In the genomic region with DNA sequence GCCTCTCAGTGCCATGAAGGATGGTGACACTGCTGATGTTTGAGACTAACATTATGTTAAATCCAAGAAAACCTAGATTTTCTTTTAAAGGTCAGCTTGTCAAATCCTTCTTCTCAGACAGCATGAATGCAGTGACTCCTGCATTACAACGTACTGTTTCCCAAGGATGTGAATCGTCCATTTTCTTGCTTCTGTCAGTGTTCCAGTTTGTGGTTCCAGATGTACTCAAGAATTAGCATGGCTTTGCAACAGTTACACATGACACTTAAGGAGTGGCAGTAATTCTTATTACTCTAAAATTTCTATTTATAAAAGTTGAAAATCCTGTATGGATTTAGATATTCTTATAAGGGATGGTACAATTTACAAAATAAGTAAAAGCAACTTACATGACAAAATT, we compare ENCODE assay signal across 17 cellular contexts. TPM values are rescaled to one million over a fixed set of nuclear protein-coding genes. Genes with fewer than 3 reads are reported as not detected.
DNase-seq lines count a peak whose midpoint lies in the region; ATAC-seq and TF ChIP-seq lines count a peak whose summit lies in the region.
"Had no signal": no experiment of that assay in that cellular context is flagged by ENCODE, and none has a peak within 500 bp of the region (broad histone marks: within the 10 kb centered on the region; RNA-seq: fewer than 3 reads in every experiment).

No MANE protein-coding gene starts in this region.

- peaks cover 64% of the 10 kb centered on the region for H3K4me1 Mint-ChIP-seq in T-helper 2 cell treated with Interferon-gamma antibody and Interleukin-4, amounts not matched to agents 5 μg/mL and 100 μg/mL, for 36 hours (ENCODE audit: low read depth)
- H3K4me1 Mint-ChIP-seq in activated T-helper 2 cell treated with anti-CD3 and anti-CD28 coated beads, Interferon-gamma antibody, Interleukin-2, Interleukin-4, amounts not matched to agents 10 μg/mL and 5 μg/mL and 100 μg/mL, durations not matched to agents 14 hours and 24 hours and 36 hours (ENCODE audit: low read depth) = peaks cover 73% of the 10 kb centered on the region
- peaks cover 45 to 84% (median 78%) of the 10 kb centered on the region in 4 donors for H3K4me1 Mint-ChIP-seq in naive thymus-derived CD8-positive, alpha-beta T cell

- H4K20me1 ChIP-seq in DND-41 (ENCODE audit: insufficient read depth, low read length) = peaks cover 19% of the 10 kb centered on the region

- H3K9me3 Mint-ChIP-seq in T-helper 2 cell treated with Interferon-gamma antibody and Interleukin-4, amounts not matched to agents 5 μg/mL and 100 μg/mL, for 36 hours = no peaks in the 10 kb centered on the region
- H3K9me3 Mint-ChIP-seq in activated T-helper 2 cell treated with anti-CD3 and anti-CD28 coated beads, Interferon-gamma antibody, Interleukin-2, Interleukin-4, amounts not matched to agents 10 μg/mL and 5 μg/mL and 100 μg/mL, durations not matched to agents 14 hours and 24 hours and 36 hours = no peaks in the 10 kb centered on the region
- no peaks in the 10 kb centered on the region for H3K9me3 Mint-ChIP-seq in naive thymus-derived CD8-positive, alpha-beta T cell
- H3K9me3 Mint-ChIP-seq: stimulated activated naive B cell treated with anti-CD40 and anti-IgM and Interleukin-4, amounts not matched to agents 10 μg/mL and 1 μg/mL and 100 μg/mL, for 72 hours had no signal

- 0 out of 2 replicates have a peak, but pooled peaks cover 7% of the 10 kb centered on the region for H3K36me3 ChIP-seq in DND-41 (ENCODE audit: insufficient read depth, low read length)
- no peaks in the 10 kb centered on the region for H3K36me3 ChIP-seq in right atrium auricular region
- H3K36me3 ChIP-seq: upper lobe of right lung had no signal

- H3K4me2 ChIP-seq in DND-41 (ENCODE audit: insufficient read depth, low read length) = peak overlapping the region; percentile 72; the same call in 1 of the 2 replicates

- H3K27me3 Mint-ChIP-seq in T-helper 2 cell treated with Interferon-gamma antibody and Interleukin-4, amounts not matched to agents 5 μg/mL and 100 μg/mL, for 36 hours (ENCODE audit: low read depth) = no peaks in the 10 kb centered on the region
- H3K27me3 Mint-ChIP-seq in activated T-helper 2 cell treated with anti-CD3 and anti-CD28 coated beads, Interferon-gamma antibody, Interleukin-2, Interleukin-4, amounts not matched to agents 10 μg/mL and 5 μg/mL and 100 μg/mL, durations not matched to agents 14 hours and 24 hours and 36 hours (ENCODE audit: low read depth) = peaks cover 3% of the 10 kb centered on the region
- no peaks in the 10 kb centered on the region for H3K27me3 Mint-ChIP-seq in naive thymus-derived CD8-positive, alpha-beta T cell
- H3K27me3 Mint-ChIP-seq: stimulated activated naive B cell treated with anti-CD40 and anti-IgM and Interleukin-4, amounts not matched to agents 10 μg/mL and 1 μg/mL and 100 μg/mL, for 72 hours had no signal

- H3K4me3 ChIP-seq in DND-41 (ENCODE audit: low read depth in 1 of 2, low read length in 2 of 2) (no peak overlapping the region), right atrium auricular region (no peak overlapping the region)
- H3K4me3 ChIP-seq: mucosa of descending colon had no signal

- peak overlapping the region; percentile 78 for H3K4me3 Mint-ChIP-seq in T-helper 2 cell treated with Interferon-gamma antibody and Interleukin-4, amounts not matched to agents 5 μg/mL and 100 μg/mL, for 36 hours
- peak overlapping the region; percentile 30 for H3K4me3 Mint-ChIP-seq in activated T-helper 2 cell treated with anti-CD3 and anti-CD28 coated beads, Interferon-gamma antibody, Interleukin-2, Interleukin-4, amounts not matched to agents 10 μg/mL and 5 μg/mL and 100 μg/mL, durations not matched to agents 14 hours and 24 hours and 36 hours (ENCODE audit: low read depth)
- H3K4me3 Mint-ChIP-seq in naive thymus-derived CD8-positive, alpha-beta T cell = peak overlapping the region; percentile 46 to 87 (median 80)

- H3K9me3 ChIP-seq in DND-41 (ENCODE audit: insufficient read depth, low read length, severe bottlenecking) (no peaks in the 10 kb centered on the region), right atrium auricular region (no peaks in the 10 kb centered on the region)
- H3K9me3 ChIP-seq: mucosa of descending colon, upper lobe of right lung had no signal

- H3K9ac ChIP-seq in DND-41 (ENCODE audit: low read depth, low read length) = peak overlapping the region; percentile 51

- TF ChIP-seq CTCF in DND-41 (IDR thresholded peaks at IDR 0.05; ENCODE audit: borderline replicate concordance, extremely low read depth, low read length, poor library complexity, severe bottlenecking) (no peak), right atrium auricular region (IDR thresholded peaks at IDR 0.05) (no peak)

- H3K27me3 ChIP-seq in DND-41 (ENCODE audit: insufficient read depth, low read length, poor library complexity) = no peaks in the 10 kb centered on the region
- no peaks in the 10 kb centered on the region for H3K27me3 ChIP-seq in right atrium auricular region

- POLR2A ChIA-PET in naive thymus-derived CD8-positive, alpha-beta T cell (lab: Charles Lee) = interaction anchor here (0.7 to 3.1 kb wide), 6 partner anchors 13 to 560 kb away, joined by 3 to 19 read pairs (median 4); no protein-coding TSS in a partner anchor

- DNase-seq in T-helper 2 cell treated with Interferon-gamma antibody and Interleukin-4, amounts not matched to agents 5 μg/mL and 100 μg/mL, for 36 hours (ENCODE audit: low spot score) = no peak
- DNase-seq in T-helper 2 cell (no peak), DND-41 (no peak), right atrium auricular region (ENCODE audit: low spot score) (no peak), RPMI8226 (no peak), ecto neural progenitor cell (ENCODE audit: low spot score) (no peak)
- DNase-seq in activated T-helper 2 cell treated with anti-CD3 and anti-CD28 coated beads, Interferon-gamma antibody, Interleukin-2, Interleukin-4, amounts not matched to agents 10 μg/mL and 5 μg/mL and 100 μg/mL, durations not matched to agents 14 hours and 24 hours and 36 hours (ENCODE audit: low spot score) = no peak
- DNase-seq in naive thymus-derived CD8-positive, alpha-beta T cell = no peak
- DNase-seq: dermis blood vessel endothelial cell; GOT3; mucosa of descending colon; NCI-H1930; NCI-H526; stimulated activated naive B cell treated with anti-CD40 and anti-IgM and Interleukin-4, amounts not matched to agents 10 μg/mL and 1 μg/mL and 100 μg/mL, for 72 hours; SW 1271; upper lobe of right lung had no signal

- peaks cover 90% of the 10 kb centered on the region for H3K4me1 ChIP-seq in DND-41 (ENCODE audit: insufficient read depth, low read length)
- peaks cover 0 to 8% of the 10 kb centered on the region in 2 donors for H3K4me1 ChIP-seq in right atrium auricular region

- ATAC-seq in DND-41 (ENCODE audit: insufficient read depth, low read depth) = no peak
- ATAC-seq in naive thymus-derived CD8-positive, alpha-beta T cell = no peak
- ATAC-seq: mucosa of descending colon; stimulated activated naive B cell treated with anti-CD40 and anti-IgM and Interleukin-4, amounts not matched to agents 10 μg/mL and 1 μg/mL and 100 μg/mL, for 72 hours; upper lobe of right lung had no signal

- no peak overlapping the region for H2AFZ ChIP-seq in DND-41 (ENCODE audit: low read depth, low read length)

- peaks cover 33% of the 10 kb centered on the region for H3K79me2 ChIP-seq in DND-41 (ENCODE audit: insufficient read depth, low read length)

- intact Hi-C loops in activated T-helper 2 cell treated with anti-CD3 and anti-CD28 coated beads, Interferon-gamma antibody, Interleukin-2, Interleukin-4, amounts not matched to agents 10 μg/mL and 5 μg/mL and 100 μg/mL, durations not matched to agents 14 hours and 24 hours and 36 hours (cut with micrococcal nuclease) = loop anchor here (5.0 kb wide), 2 partner anchors 186 to 511 kb away; partner anchors contain the start of gene RMC1

- peaks cover 22% of the 10 kb centered on the region for H3K36me3 Mint-ChIP-seq in T-helper 2 cell treated with Interferon-gamma antibody and Interleukin-4, amounts not matched to agents 5 μg/mL and 100 μg/mL, for 36 hours (ENCODE audit: low read depth)
- peaks cover 18% of the 10 kb centered on the region for H3K36me3 Mint-ChIP-seq in activated T-helper 2 cell treated with anti-CD3 and anti-CD28 coated beads, Interferon-gamma antibody, Interleukin-2, Interleukin-4, amounts not matched to agents 10 μg/mL and 5 μg/mL and 100 μg/mL, durations not matched to agents 14 hours and 24 hours and 36 hours (ENCODE audit: low read depth)
- H3K36me3 Mint-ChIP-seq in naive thymus-derived CD8-positive, alpha-beta T cell = no peaks in the 10 kb centered on the region

- H3K27ac ChIP-seq in DND-41 (ENCODE audit: low read length) = peak overlapping the region; percentile 95
- no peak overlapping the region for H3K27ac ChIP-seq in right atrium auricular region
- H3K27ac ChIP-seq: hepatocyte had no signal

- peak overlapping the region; percentile 90 for H3K27ac Mint-ChIP-seq in T-helper 2 cell treated with Interferon-gamma antibody and Interleukin-4, amounts not matched to agents 5 μg/mL and 100 μg/mL, for 36 hours
- peak overlapping the region; percentile 46 for H3K27ac Mint-ChIP-seq in activated T-helper 2 cell treated with anti-CD3 and anti-CD28 coated beads, Interferon-gamma antibody, Interleukin-2, Interleukin-4, amounts not matched to agents 10 μg/mL and 5 μg/mL and 100 μg/mL, durations not matched to agents 14 hours and 24 hours and 36 hours
- peak overlapping the region; percentile 83 to 99 (median 94) for H3K27ac Mint-ChIP-seq in naive thymus-derived CD8-positive, alpha-beta T cell
- H3K27ac Mint-ChIP-seq: stimulated activated naive B cell treated with anti-CD40 and anti-IgM and Interleukin-4, amounts not matched to agents 10 μg/mL and 1 μg/mL and 100 μg/mL, for 72 hours had no signal

RNA-seq across cellular contexts. Expression of gene TTC39C, which starts 1.5 kb away (rescaled TPM):
- total RNA-seq in activated T-helper 2 cell treated with anti-CD3 and anti-CD28 coated beads, Interferon-gamma antibody, Interleukin-2, Interleukin-4, amounts not matched to agents 10 μg/mL and 5 μg/mL and 100 μg/mL, durations not matched to agents 14 hours and 24 hours and 36 hours = 14.3 and 20.1 TPM in 2 replicates
- total RNA-seq in naive thymus-derived CD8-positive, alpha-beta T cell = 10 to 100 TPM; 80.2 to 83.3 TPM
- polyA plus RNA-seq in naive thymus-derived CD8-positive, alpha-beta T cell = 10 to 100 TPM; 36.5 to 60.6 (median 39.3) TPM
- 10 to 100 TPM in 1 of 2 donors, 1 to 10 TPM in 1; 4.2 to 10.3 TPM for total RNA-seq in right atrium auricular region
